In genomic region chr3:48435223-48435595, GRCh38 we compare ENCODE assay signal across 14 cellular contexts. TPM values are rescaled to one million over a fixed set of nuclear protein-coding genes. Genes with fewer than 3 reads are reported as not detected.
DNase-seq lines count a peak whose midpoint lies in the region; ATAC-seq lines count a peak whose summit lies in the region.
"Had no signal": no experiment of that assay in that cellular context is flagged by ENCODE, and none has a peak within 500 bp of the region (broad histone marks: within the 10 kb centered on the region; RNA-seq: fewer than 3 reads in every experiment).

No MANE protein-coding gene starts in this region.

- H4K20me1 ChIP-seq in BLaER1 treated with 17β-estradiol and CSF1 and Interleukin-3, amounts not matched to agents 10 nM and 100 nM: peaks cover 0 to 12% (median 0%) of the 10 kb centered on the region in 11 experiments; a peak in 6 of 22 replicates

- H3K4me1 ChIP-seq in BLaER1 treated with 17β-estradiol and CSF1 and Interleukin-3, amounts not matched to agents 10 nM and 100 nM: peaks cover 34 to 61% (median 43%) of the 10 kb centered on the region in 10 experiments
- peaks cover 19% of the 10 kb centered on the region for H3K4me1 ChIP-seq in iPS-15b (ENCODE audit: control insufficient read depth, insufficient read depth, low read length)

- H3K27me3 Mint-ChIP-seq in activated naive CD8-positive, alpha-beta T cell treated with anti-CD3 and anti-CD28 coated beads, Interleukin-2, amount 10 ng/mL, durations not matched to agents 7 days and 5 days: no peaks in the 10 kb centered on the region
- H3K27me3 Mint-ChIP-seq: activated CD8-positive, alpha-beta T cell treated with anti-CD3 and anti-CD28 coated beads for 36 hours had no signal

- no peaks in the 10 kb centered on the region for H3K9me3 ChIP-seq in BLaER1 treated with 17β-estradiol and CSF1 and Interleukin-3, amounts not matched to agents 10 nM and 100 nM (replicated peaks in 1 of 11)
- no peaks in the 10 kb centered on the region for H3K9me3 ChIP-seq in iPS-15b (ENCODE audit: control insufficient read depth, insufficient read depth, low read length)

- H3K4me3 Mint-ChIP-seq in activated naive CD8-positive, alpha-beta T cell treated with anti-CD3 and anti-CD28 coated beads, Interleukin-2, amount 10 ng/mL, durations not matched to agents 7 days and 5 days: no peak overlapping the region
- H3K4me3 Mint-ChIP-seq: activated CD8-positive, alpha-beta T cell treated with anti-CD3 and anti-CD28 coated beads for 36 hours; activated T-helper 1 cell treated with anti-CD3 and anti-CD28 coated beads, Interleukin-12 subunit alpha, Interleukin-12 subunit beta, Interleukin-2, Interleukin-4 antibody, amounts not matched to agents 30 ng/mL and 10 ng/mL and 1 ng/mL, durations not matched to agents 14 hours and 24 hours and 36 hours; mesothelial cell of epicardium had no signal

- DNase-seq in activated naive CD8-positive, alpha-beta T cell treated with anti-CD3 and anti-CD28 coated beads, Interleukin-2, amount 10 ng/mL, durations not matched to agents 7 days and 5 days: peak; percentile 22
- no peak for DNase-seq in ureter (ENCODE audit: low spot score)
- no peak for DNase-seq in Ammon's horn (ENCODE audit: low spot score)
- DNase-seq: EL; stimulated activated CD4-positive, alpha-beta T cell treated with anti-CD3 and anti-CD28 coated beads, Interleukin-4, amount 100 ng/mL, for 4 hours had no signal

- H3K4me2 ChIP-seq in BLaER1 treated with 17β-estradiol and CSF1 and Interleukin-3, amounts not matched to agents 10 nM and 100 nM: no peak overlapping the region

- H3K27ac Mint-ChIP-seq in activated naive CD8-positive, alpha-beta T cell treated with anti-CD3 and anti-CD28 coated beads, Interleukin-2, amount 10 ng/mL, durations not matched to agents 7 days and 5 days: no peak overlapping the region
- H3K27ac Mint-ChIP-seq: activated CD8-positive, alpha-beta T cell treated with anti-CD3 and anti-CD28 coated beads for 36 hours; activated T-helper 1 cell treated with anti-CD3 and anti-CD28 coated beads, Interleukin-12 subunit alpha, Interleukin-12 subunit beta, Interleukin-2, Interleukin-4 antibody, amounts not matched to agents 30 ng/mL and 10 ng/mL and 1 ng/mL, durations not matched to agents 14 hours and 24 hours and 36 hours had no signal

- H3K27me3 ChIP-seq in BLaER1 treated with 17β-estradiol and CSF1 and Interleukin-3, amounts not matched to agents 10 nM and 100 nM: no peaks in the 10 kb centered on the region
- no peaks in the 10 kb centered on the region for H3K27me3 ChIP-seq in iPS-15b (ENCODE audit: control insufficient read depth, insufficient read depth, low read length)

- H3K27ac ChIP-seq in BLaER1 treated with 17β-estradiol and CSF1 and Interleukin-3, amounts not matched to agents 10 nM and 100 nM: peak overlapping the region in 4 of 11 experiments; percentile 10 to 17 (median 15); a peak in 2 of 22 replicates
- H3K27ac ChIP-seq in skin epidermis: peak overlapping the region in 15 of 21 experiments; percentile 8 to 98 (median 81)
- H3K27ac ChIP-seq: GM23248 had no signal

- H3K4me1 Mint-ChIP-seq in activated naive CD8-positive, alpha-beta T cell treated with anti-CD3 and anti-CD28 coated beads, Interleukin-2, amount 10 ng/mL, durations not matched to agents 7 days and 5 days: peaks cover 30% of the 10 kb centered on the region

- POLR2A ChIA-PET in activated naive CD8-positive, alpha-beta T cell treated with anti-CD3 and anti-CD28 coated beads, Interleukin-2, amount 10 ng/mL, durations not matched to agents 7 days and 5 days (lab: Charles Lee): interaction anchor here (1.2 to 1.8 kb wide), 8 partner anchors 10 to 200 kb away, joined by 3 to 9 read pairs (median 4); partner anchors contain the start of genes ATRIP, SLC26A6 and ZNF589

- H3K36me3 Mint-ChIP-seq in activated naive CD8-positive, alpha-beta T cell treated with anti-CD3 and anti-CD28 coated beads, Interleukin-2, amount 10 ng/mL, durations not matched to agents 7 days and 5 days: peaks cover 5% of the 10 kb centered on the region

- no peak overlapping the region for H3K4me3 ChIP-seq in BLaER1 treated with 17β-estradiol and CSF1 and Interleukin-3, amounts not matched to agents 10 nM and 100 nM
- H3K4me3 ChIP-seq in iPS-15b (ENCODE audit: low read depth, low read length) (no peak overlapping the region), skin epidermis (no peak overlapping the region)
- H3K4me3 ChIP-seq: GM23248 had no signal

- H3K9me3 Mint-ChIP-seq in activated naive CD8-positive, alpha-beta T cell treated with anti-CD3 and anti-CD28 coated beads, Interleukin-2, amount 10 ng/mL, durations not matched to agents 7 days and 5 days: no peaks in the 10 kb centered on the region
- H3K9me3 Mint-ChIP-seq: activated CD8-positive, alpha-beta T cell treated with anti-CD3 and anti-CD28 coated beads for 36 hours; activated T-helper 1 cell treated with anti-CD3 and anti-CD28 coated beads, Interleukin-12 subunit alpha, Interleukin-12 subunit beta, Interleukin-2, Interleukin-4 antibody, amounts not matched to agents 30 ng/mL and 10 ng/mL and 1 ng/mL, durations not matched to agents 14 hours and 24 hours and 36 hours; mesothelial cell of epicardium had no signal

- peaks cover 23 to 39% (median 29%) of the 10 kb centered on the region in 11 experiments for H3K36me3 ChIP-seq in BLaER1 treated with 17β-estradiol and CSF1 and Interleukin-3, amounts not matched to agents 10 nM and 100 nM
- peaks cover 26% of the 10 kb centered on the region for H3K36me3 ChIP-seq in iPS-15b (ENCODE audit: control insufficient read depth, insufficient read depth, low read length)

- H3K9ac ChIP-seq in BLaER1 treated with 17β-estradiol and CSF1 and Interleukin-3, amounts not matched to agents 10 nM and 100 nM: peak overlapping the region in 10 of 11 experiments; percentile 7 to 39 (median 34); a peak in 12 of 22 replicates
- H3K9ac ChIP-seq in iPS-15b (ENCODE audit: low read depth, low read length): peak overlapping the region; percentile 28
- H3K9ac ChIP-seq: GM23248 had no signal

- no peak for ATAC-seq in activated naive CD8-positive, alpha-beta T cell treated with anti-CD3 and anti-CD28 coated beads, Interleukin-2, amount 10 ng/mL, durations not matched to agents 7 days and 5 days (ENCODE audit: low read depth)
- no peak for ATAC-seq in GM18907 (IDR thresholded peaks at IDR 0.05; ENCODE audit: unreplicated experiment)
- ATAC-seq in GM21423 (IDR thresholded peaks at IDR 0.05; ENCODE audit: unreplicated experiment): no peak

RNA-seq across cellular contexts. Expression of gene CCDC51, which starts 4.7 kb away (rescaled TPM):
- 10 to 100 TPM; 11.5 to 12.2 TPM for total RNA-seq in activated naive CD8-positive, alpha-beta T cell treated with anti-CD3 and anti-CD28 coated beads, Interleukin-2, amount 10 ng/mL, durations not matched to agents 7 days and 5 days
- total RNA-seq in ureter: 10.4 TPM

RNA-seq across cellular contexts. Expression of gene TMA7, which starts 4.8 kb away (rescaled TPM):
- total RNA-seq in activated naive CD8-positive, alpha-beta T cell treated with anti-CD3 and anti-CD28 coated beads, Interleukin-2, amount 10 ng/mL, durations not matched to agents 7 days and 5 days: 100 to 1,000 TPM; 260 to 263 TPM
- total RNA-seq in ureter: 237 TPM

RNA-seq across cellular contexts. Expression of gene PLXNB1, which starts 5.3 kb away (rescaled TPM):
- 1 to 10 TPM; 4.5 to 6.2 TPM for total RNA-seq in activated naive CD8-positive, alpha-beta T cell treated with anti-CD3 and anti-CD28 coated beads, Interleukin-2, amount 10 ng/mL, durations not matched to agents 7 days and 5 days
- 259 TPM for total RNA-seq in ureter

RNA-seq across cellular contexts. Expression of gene ATRIP, which starts 11.3 kb away (rescaled TPM):
- 10 to 100 TPM; 17.0 to 19.9 TPM for total RNA-seq in activated naive CD8-positive, alpha-beta T cell treated with anti-CD3 and anti-CD28 coated beads, Interleukin-2, amount 10 ng/mL, durations not matched to agents 7 days and 5 days
- total RNA-seq in ureter: 9.6 TPM

Comparison
In these comparisons a context has a peak if more than half of its experiments do, and no peak if none do; other contexts are left out.
1. RNA of gene PLXNB1, which starts 5.3 kb away (total RNA-seq): 259 TPM in ureter (single experiment); 4.5 to 6.2 TPM in activated naive CD8-positive, alpha-beta T cell treated with anti-CD3 and anti-CD28 coated beads, Interleukin-2, amount 10 ng/mL, durations not matched to agents 7 days and 5 days; every median in the first group is over 10 times any median in the second.